Comparison of ENCODE assay signal across 35 cellular contexts in the genomic region with DNA sequence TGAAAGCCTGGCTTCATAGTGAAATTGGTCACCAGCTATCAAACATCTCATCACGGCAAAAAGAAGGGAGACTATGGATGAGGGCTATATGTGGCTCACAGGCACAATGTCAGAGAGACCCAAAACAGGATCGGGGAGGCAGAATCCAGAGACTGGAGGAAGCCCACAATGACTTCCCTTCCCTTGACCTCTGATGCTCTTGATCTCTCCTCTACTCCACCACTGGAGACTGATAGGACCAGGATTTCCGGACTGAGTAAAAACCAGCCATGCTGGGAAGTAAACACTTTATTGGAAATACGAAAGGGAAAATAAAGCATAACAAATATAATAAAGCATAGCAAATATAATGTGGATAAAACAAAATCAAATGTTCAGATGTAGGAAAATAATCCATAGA.
"Had no signal": no experiment of that assay in that cellular context is flagged by ENCODE, and none has a peak within 500 bp of the region (broad histone marks: within the 10 kb centered on the region; RNA-seq: fewer than 3 reads in every experiment).

No MANE protein-coding gene starts in this region.

- H3K9me3 ChIP-seq: MG63 had no signal

- H3K9ac ChIP-seq: KMS-11 had no signal

- H3K36me3 ChIP-seq: MG63 had no signal

- H3K4me3 ChIP-seq: MG63 had no signal

- H3K4me2 ChIP-seq: KMS-11 had no signal

- H3K27ac ChIP-seq: KMS-11 had no signal

- DNase-seq: Karpas-422, Kasumi-1, MG63, MM.1S, MV-4-11, NCI-H1048, NCI-H1092, NCI-H1092 treated with DMSO at 0.1 percent for 48 hours, NCI-H1105 treated with DMSO at 0.1 percent for 48 hours, NCI-H1417, NCI-H1417 treated with DMSO at 0.1 percent for 48 hours, NCI-H1436, NCI-H1436 treated with DMSO at 0.1 percent for 48 hours, NCI-H146, NCI-H1694, NCI-H1694 treated with DMSO at 0.1 percent for 48 hours, NCI-H187, NCI-H187 treated with DMSO at 0.1 percent for 48 hours, NCI-H1930, NCI-H2029, NCI-H2029 treated with DMSO at 0.1 percent for 48 hours, NCI-H2081, NCI-H2081 treated with DMSO at 0.1 percent for 48 hours, NCI-H2107, NCI-H2171, NCI-H2171 treated with DMSO at 0.1 percent for 48 hours, NCI-H2227 treated with DMSO at 0.1 percent for 48 hours, NCI-H226, NCI-H345, NCI-H446, NCI-H446 treated with DMSO at 0.1 percent for 48 hours, NCI-H510A, NCI-H510A treated with DMSO at 0.1 percent for 48 hours, NCI-H524 had no signal

- H3K27me3 ChIP-seq: MG63 had no signal
